Comparison of ENCODE assay signal across 9 cellular contexts in genomic region chr5:122999947-123000563, GRCh38. TPM values are rescaled to one million over a fixed set of nuclear protein-coding genes. Genes with fewer than 3 reads are reported as not detected.
DNase-seq lines count a peak whose midpoint lies in the region; ATAC-seq and TF ChIP-seq lines count a peak whose summit lies in the region.
"Had no signal": no experiment of that assay in that cellular context is flagged by ENCODE, and none has a peak within 500 bp of the region (broad histone marks: within the 10 kb centered on the region; RNA-seq: fewer than 3 reads in every experiment).

No MANE protein-coding gene starts in this region.

- H3K4me1 Mint-ChIP-seq in activated CD4-positive, alpha-beta T cell treated with anti-CD3 and anti-CD28 coated beads for 36 hours = no peaks in the 10 kb centered on the region

- peak; percentile 71 for DNase-seq in activated CD4-positive, alpha-beta T cell treated with anti-CD3 and anti-CD28 coated beads for 36 hours
- DNase-seq in activated CD4-positive, alpha-beta T cell treated with anti-CD3 and anti-CD28 coated beads for 1 hour = no peak
- peak; percentile 4 for DNase-seq in HPDE6-E6E7 (ENCODE audit: extremely low spot score)
- DNase-seq in activated CD4-positive, alpha-beta T cell treated with anti-CD3 and anti-CD28 coated beads, Interleukin-2, amount 50 U/mL, for 1 hour = peak; percentile 9
- DNase-seq in right cardiac atrium = peak; percentile 19 to 62 (median 54)
- DNase-seq in tibial artery = peak in 1 of 2 donors; percentile 34
- no peak for DNase-seq in omental fat pad (ENCODE audit: low spot score)

- H3K27ac ChIP-seq in right cardiac atrium (ENCODE audit: low read length) = no peak overlapping the region
- H3K27ac ChIP-seq in tibial artery = no peak overlapping the region

- 66% methylated on average over 10 of the region's 10 CpGs for WGBS in right cardiac atrium

- TF ChIP-seq CTCF in tibial artery (IDR thresholded peaks at IDR 0.05) (peak; percentile 9 to 10), omental fat pad (IDR thresholded peaks at IDR 0.05) (no peak)

- H3K27me3 ChIP-seq in right cardiac atrium (ENCODE audit: control insufficient read depth, insufficient read depth) = no peaks in the 10 kb centered on the region
- no peaks in the 10 kb centered on the region for H3K27me3 ChIP-seq in tibial artery

- no peak for ATAC-seq in activated CD4-positive, alpha-beta T cell treated with anti-CD3 and anti-CD28 coated beads for 36 hours
- peak; percentile 87 for ATAC-seq in GM21528 (IDR thresholded peaks at IDR 0.05; ENCODE audit: low FRiP score, unreplicated experiment)
- peak in 1 of 2 donors; percentile 31 for ATAC-seq in right cardiac atrium
- no peak for ATAC-seq in omental fat pad (ENCODE audit: low FRiP score)

- POLR2A ChIA-PET in activated CD4-positive, alpha-beta T cell treated with anti-CD3 and anti-CD28 coated beads for 36 hours (lab: Charles Lee) = interaction anchor here (0.7 kb wide), 1 partner anchor 156 kb away, joined by 3 read pairs; no protein-coding TSS in a partner anchor

- no peak overlapping the region for H3K4me3 Mint-ChIP-seq in activated CD4-positive, alpha-beta T cell treated with anti-CD3 and anti-CD28 coated beads for 36 hours
- H3K4me3 Mint-ChIP-seq: brain had no signal

- no peak overlapping the region for H3K27ac Mint-ChIP-seq in activated CD4-positive, alpha-beta T cell treated with anti-CD3 and anti-CD28 coated beads for 36 hours
- H3K27ac Mint-ChIP-seq: brain had no signal

- no peaks in the 10 kb centered on the region for H3K9me3 Mint-ChIP-seq in activated CD4-positive, alpha-beta T cell treated with anti-CD3 and anti-CD28 coated beads for 36 hours (ENCODE audit: low read depth)

- peaks cover 0 to 6% (median 0%) of the 10 kb centered on the region in 3 donors for H3K36me3 ChIP-seq in tibial artery

- CTCF ChIA-PET in activated CD4-positive, alpha-beta T cell treated with anti-CD3 and anti-CD28 coated beads for 36 hours (lab: Charles Lee) = no interaction called here

- no peaks in the 10 kb centered on the region for H3K36me3 Mint-ChIP-seq in activated CD4-positive, alpha-beta T cell treated with anti-CD3 and anti-CD28 coated beads for 36 hours (ENCODE audit: low read depth)
- H3K36me3 Mint-ChIP-seq: brain had no signal

- H3K4me1 ChIP-seq in right cardiac atrium (ENCODE audit: control insufficient read depth, insufficient read depth, low read length) = no peaks in the 10 kb centered on the region
- no peaks in the 10 kb centered on the region for H3K4me1 ChIP-seq in tibial artery

- H3K27me3 Mint-ChIP-seq in activated CD4-positive, alpha-beta T cell treated with anti-CD3 and anti-CD28 coated beads for 36 hours = no peaks in the 10 kb centered on the region
- H3K27me3 Mint-ChIP-seq: brain had no signal

- H3K4me3 ChIP-seq in right cardiac atrium (ENCODE audit: low read length) = no peak overlapping the region
- H3K4me3 ChIP-seq in tibial artery = no peak overlapping the region

- intact Hi-C loops in activated CD4-positive, alpha-beta T cell treated with anti-CD3 and anti-CD28 coated beads for 36 hours (cut with DNase I, micrococcal nuclease) = loop anchor here (1.0 to 2.0 kb wide), 5 partner anchors 103 to 807 kb away; no protein-coding TSS in a partner anchor
- intact Hi-C loops in right cardiac atrium (cut with DNase I) = no loop called here
- intact Hi-C loops in tibial artery (cut with DNase I; ENCODE audit: low total_unique reads) = no loop called here

- H3K9me3 ChIP-seq in right cardiac atrium (ENCODE audit: control insufficient read depth, low read length) (no peaks in the 10 kb centered on the region), tibial artery (no peaks in the 10 kb centered on the region)

RNA-seq across cellular contexts. Expression of gene PPIC, which starts 36.5 kb away (rescaled TPM):
- total RNA-seq in activated CD4-positive, alpha-beta T cell treated with anti-CD3 and anti-CD28 coated beads for 36 hours = not detected
- total RNA-seq in right cardiac atrium (10 to 100 TPM; 41.8 to 51.3 (median 42.8) TPM), omental fat pad (10 to 100 TPM in 3 of 4 donors, 1 to 10 TPM in 1; 9.0 to 48.7 (median 22.6) TPM)
- polyA plus RNA-seq in right cardiac atrium = 47.3 TPM

Comparison
In these comparisons a context has a peak if more than half of its experiments do, and no peak if none do; other contexts are left out.
1. DNase-seq: peak in activated CD4-positive, alpha-beta T cell treated with anti-CD3 and anti-CD28 coated beads for 36 hours (single experiment), HPDE6-E6E7 (single experiment), activated CD4-positive, alpha-beta T cell treated with anti-CD3 and anti-CD28 coated beads, Interleukin-2, amount 50 U/mL, for 1 hour (single experiment) and right cardiac atrium (3 of 3); none in activated CD4-positive, alpha-beta T cell treated with anti-CD3 and anti-CD28 coated beads for 1 hour (single experiment) and omental fat pad (single experiment).
2. CTCF ChIP-seq: peak in tibial artery (2 of 2); none in omental fat pad (0 of 3).
3. RNA of gene PPIC, which starts 36.5 kb away (total RNA-seq): 41.8 to 51.3 TPM in right cardiac atrium and 9.0 to 48.7 TPM in omental fat pad; not detected in activated CD4-positive, alpha-beta T cell treated with anti-CD3 and anti-CD28 coated beads for 36 hours; every median in the first group is over 4 times any median in the second.
4. intact Hi-C loops: an anchor here in activated CD4-positive, alpha-beta T cell treated with anti-CD3 and anti-CD28 coated beads for 36 hours (1.0 to 2.0 kb wide); none called in right cardiac atrium and tibial artery.